Comparison of ENCODE assay signal across 23 cellular contexts in genomic region chr1:74785944-74786343, GRCh38. TPM values are rescaled to one million over a fixed set of nuclear protein-coding genes. Genes with fewer than 3 reads are reported as not detected.
DNase-seq lines count a peak whose midpoint lies in the region; ATAC-seq, FAIRE-seq and TF ChIP-seq lines count a peak whose summit lies in the region.
"Had no signal": no experiment of that assay in that cellular context is flagged by ENCODE, and none has a peak within 500 bp of the region (broad histone marks: within the 10 kb centered on the region; RNA-seq: fewer than 3 reads in every experiment).

No MANE protein-coding gene starts in this region.

- H3K27me3 ChIP-seq in HepG2 (ENCODE audit: control insufficient read depth in 1 of 2, insufficient read depth in 2 of 2, low read length in 2 of 2) (no peaks in the 10 kb centered on the region), right lobe of liver (peaks cover 0 to 7% of the 10 kb centered on the region in 2 donors), IMR-90 (ENCODE audit: control insufficient read depth, insufficient read depth, low read length) (no peaks in the 10 kb centered on the region; the same call in 1 of the 2 replicates)
- H3K27me3 ChIP-seq: BE2C, BLaER1 had no signal

- H3K14ac ChIP-seq in IMR-90 (replicated peaks; ENCODE audit: low read depth, low read length): no peak overlapping the region

- no peaks in the 10 kb centered on the region for H3K9me3 ChIP-seq in HepG2 (ENCODE audit: low read length)
- H3K9me3 ChIP-seq in right lobe of liver: no peaks in the 10 kb centered on the region
- H3K9me3 ChIP-seq in IMR-90 (ENCODE audit: control insufficient read depth, insufficient read depth, low read length): no peaks in the 10 kb centered on the region
- H3K9me3 ChIP-seq: BE2C, BLaER1 had no signal

- no peak overlapping the region for H3K4ac ChIP-seq in IMR-90 (ENCODE audit: low read depth, low read length)

- TF ChIP-seq EP300 in HepG2 (IDR thresholded peaks at IDR 0.05; ENCODE audit: low read depth in 2 of 2, low read length in 2 of 2): no peak
- no peak for TF ChIP-seq EP300 in HepG2 (CRISPR knock-in tag; IDR thresholded peaks at IDR 0.05; ENCODE audit: borderline replicate concordance)

- no peak overlapping the region for H3K27ac Mint-ChIP-seq in activated CD4-positive, alpha-beta T cell treated with anti-CD3 and anti-CD28 coated beads, Interleukin-2, amount 10 ng/mL, durations not matched to agents 24 days and 14 days
- H3K27ac Mint-ChIP-seq: CD14-positive monocyte; CD4-positive, alpha-beta memory T cell; CD4-positive, CD25-positive, alpha-beta regulatory T cell; CD8-positive, alpha-beta memory T cell had no signal

- H4K5ac ChIP-seq in IMR-90 (ENCODE audit: low read depth, low read length): no peak overlapping the region

- POLR2A ChIA-PET in HepG2 (lab: Yijun Ruan, JAX): no interaction called here
- POLR2A ChIA-PET in IMR-90 (lab: Charles Lee; ENCODE audit: unreplicated experiment): no interaction called here

- DNase-seq in HepG2 (ENCODE audit: low spot score): no peak
- no peak for DNase-seq in right lobe of liver
- DNase-seq in IMR-90: no peak
- DNase-seq in activated CD4-positive, alpha-beta T cell treated with anti-CD3 and anti-CD28 coated beads, Interleukin-2, amount 10 ng/mL, durations not matched to agents 24 days and 14 days: no peak
- DNase-seq in DMS153 treated with DMSO at 0.1 percent for 48 hours (lab: John Stamatoyannopoulos, UW; ENCODE audit: unreplicated experiment): no peak
- DNase-seq: ACHN; BE2C; C1 segment of cervical spinal cord; CD4-positive, alpha-beta memory T cell; CD4-positive, CD25-positive, alpha-beta regulatory T cell; CD8-positive, alpha-beta memory T cell; COR-L47; DMS53; DMS79; DND-41; EL; GDM1 had no signal

- H3K79me2 ChIP-seq in HepG2 (ENCODE audit: insufficient read depth, low read length): no peaks in the 10 kb centered on the region

- TF ChIP-seq POLR2A in HepG2 (IDR thresholded peaks at IDR 0.05; ENCODE audit: insufficient read depth in 1 of 2, low read depth in 2 of 2, low read length in 2 of 2) (no peak), right lobe of liver (IDR thresholded peaks at IDR 0.05) (no peak), IMR-90 (IDR thresholded peaks at IDR 0.05; ENCODE audit: low read depth, low read length) (no peak)

- H4K8ac ChIP-seq in IMR-90 (ENCODE audit: low read depth in 2 of 2, low read length in 2 of 2): no peak overlapping the region

- no peak overlapping the region for H2BK5ac ChIP-seq in IMR-90 (ENCODE audit: low read depth, low read length, poor library complexity, severe bottlenecking)

- no peak overlapping the region for H4K91ac ChIP-seq in IMR-90 (ENCODE audit: insufficient read depth, low read depth, low read length)

- dilution Hi-C loops in IMR-90 (cut with HindIII; ENCODE audit: low sequenced_read_pairs, unreplicated experiment): no loop called here

- no peaks in the 10 kb centered on the region for H3K9me1 ChIP-seq in IMR-90 (ENCODE audit: insufficient read depth, low read length)

- H3K4me1 ChIP-seq in HepG2 (ENCODE audit: insufficient read depth, low read length): peaks cover 1% of the 10 kb centered on the region; the same call in 1 of the 2 replicates
- H3K4me1 ChIP-seq in right lobe of liver: no peaks in the 10 kb centered on the region
- no peaks in the 10 kb centered on the region for H3K4me1 ChIP-seq in IMR-90 (ENCODE audit: control insufficient read depth, insufficient read depth, low read length)
- H3K4me1 ChIP-seq: BE2C, BLaER1 had no signal

- no peak overlapping the region for H2AK5ac ChIP-seq in IMR-90 (ENCODE audit: low read depth, low read length)

- no peaks in the 10 kb centered on the region for H3K27me3 Mint-ChIP-seq in activated CD4-positive, alpha-beta T cell treated with anti-CD3 and anti-CD28 coated beads, Interleukin-2, amount 10 ng/mL, durations not matched to agents 24 days and 14 days
- H3K27me3 Mint-ChIP-seq: CD4-positive, CD25-positive, alpha-beta regulatory T cell had no signal

- H3K23ac ChIP-seq in IMR-90 (ENCODE audit: low read depth, low read length): no peak overlapping the region

- in situ Hi-C loops in HepG2 (cut with HindIII; ENCODE audit: extremely low pct_ligation_motif_present, low pct_unique_long_range_greater_than_20kb) (no loop called here), IMR-90 (cut with MboI; ENCODE audit: low sequenced_read_pairs) (no loop called here)

- H2BK15ac ChIP-seq in IMR-90 (ENCODE audit: low read depth, low read length): no peak overlapping the region

- no peak overlapping the region for H3K4me3 Mint-ChIP-seq in activated CD4-positive, alpha-beta T cell treated with anti-CD3 and anti-CD28 coated beads, Interleukin-2, amount 10 ng/mL, durations not matched to agents 24 days and 14 days
- H3K4me3 Mint-ChIP-seq: CD14-positive monocyte; CD4-positive, alpha-beta memory T cell; CD4-positive, CD25-positive, alpha-beta regulatory T cell; CD8-positive, alpha-beta memory T cell had no signal

- CTCF ChIA-PET in HepG2 (lab: Yijun Ruan, JAX; ENCODE audit: low intra/inter-chr PET ratio, low total read pairs) (no interaction called here), IMR-90 (lab: Yijun Ruan, JAX) (interaction anchor here (0.6 to 1.1 kb wide), 2 partner anchors 81 to 138 kb away, joined by 3 read pairs; no protein-coding TSS in a partner anchor)

- no peak overlapping the region for H3K9ac ChIP-seq in HepG2 (ENCODE audit: insufficient read depth, low read depth, low read length)
- no peak overlapping the region for H3K9ac ChIP-seq in IMR-90 (ENCODE audit: low read depth, low read length)
- H3K9ac ChIP-seq: BLaER1 had no signal

- no TSS peak for BruUV-seq in HepG2 (replicated peaks; lab: Mats Ljungman, UMichigan)
- BruUV-seq in IMR-90 (replicated peaks; lab: Mats Ljungman, UMichigan): no TSS peak

- FAIRE-seq in HepG2 (lab: Jason Lieb, UNC): no peak
- FAIRE-seq: GM12878, GM12892, GM18507 had no signal

- H3K36me3 ChIP-seq in HepG2 (replicated peaks in 1 of 2; ENCODE audit: control insufficient read depth in 1 of 2, insufficient read depth in 2 of 2, low read length in 2 of 2): no peaks in the 10 kb centered on the region
- H3K36me3 ChIP-seq in right lobe of liver: no peaks in the 10 kb centered on the region
- H3K36me3 ChIP-seq in IMR-90 (ENCODE audit: control insufficient read depth, insufficient read depth, low read length): no peaks in the 10 kb centered on the region
- H3K36me3 ChIP-seq: BE2C, BLaER1 had no signal

- H3K18ac ChIP-seq in IMR-90 (ENCODE audit: low read depth, low read length): no peak overlapping the region

- H3K27ac ChIP-seq in HepG2 (ENCODE audit: extremely low read length, insufficient read depth, low read length): no peak overlapping the region
- no peak overlapping the region for H3K27ac ChIP-seq in right lobe of liver
- H3K27ac ChIP-seq in IMR-90 (ENCODE audit: insufficient read depth, low read length): no peak overlapping the region
- H3K27ac ChIP-seq: 22Rv1, BLaER1 had no signal

- no peak for ATAC-seq in HepG2
- no peak for ATAC-seq in right lobe of liver
- ATAC-seq in IMR-90 (ENCODE audit: low read depth): no peak
- ATAC-seq: GM12878 had no signal

- no peak overlapping the region for H2AK9ac ChIP-seq in IMR-90 (replicated peaks; ENCODE audit: low read depth, low read length, poor library complexity)

- no peaks in the 10 kb centered on the region for H3K4me1 Mint-ChIP-seq in activated CD4-positive, alpha-beta T cell treated with anti-CD3 and anti-CD28 coated beads, Interleukin-2, amount 10 ng/mL, durations not matched to agents 24 days and 14 days
- H3K4me1 Mint-ChIP-seq: CD14-positive monocyte; CD4-positive, alpha-beta memory T cell; CD4-positive, CD25-positive, alpha-beta regulatory T cell; CD8-positive, alpha-beta memory T cell had no signal

- H2AFZ ChIP-seq in HepG2 (ENCODE audit: low read length) (no peak overlapping the region), IMR-90 (replicated peaks; ENCODE audit: low read length, poor library complexity) (no peak overlapping the region)

- no peak for TF ChIP-seq RAD21 in HepG2 (CRISPR knock-in tag; IDR thresholded peaks at IDR 0.05)
- TF ChIP-seq RAD21 in IMR-90 (IDR thresholded peaks at IDR 0.05; ENCODE audit: low read length): no peak

- H3K36me3 Mint-ChIP-seq in activated CD4-positive, alpha-beta T cell treated with anti-CD3 and anti-CD28 coated beads, Interleukin-2, amount 10 ng/mL, durations not matched to agents 24 days and 14 days (ENCODE audit: low read depth): no peaks in the 10 kb centered on the region
- H3K36me3 Mint-ChIP-seq: CD14-positive monocyte; CD4-positive, alpha-beta memory T cell; CD4-positive, CD25-positive, alpha-beta regulatory T cell; CD8-positive, alpha-beta memory T cell had no signal

- TF ChIP-seq CTCF in HepG2 (CRISPR knock-in tag; IDR thresholded peaks at IDR 0.05) (no peak), right lobe of liver (IDR thresholded peaks at IDR 0.05) (no peak), IMR-90 (conservative IDR thresholded peaks at IDR 0.05; ENCODE audit: low read depth, low read length) (no peak)

- H3K4me3 ChIP-seq in HepG2 (replicated peaks in 1 of 3; ENCODE audit: insufficient read depth in 1 of 3, low read depth in 2 of 3, low read length in 3 of 3) (no peak overlapping the region), right lobe of liver (no peak overlapping the region), IMR-90 (ENCODE audit: insufficient read depth, low read depth, low read length) (no peak overlapping the region)
- H3K4me3 ChIP-seq: BLaER1, GM12878 had no signal

- no peak overlapping the region for H2BK120ac ChIP-seq in IMR-90 (ENCODE audit: low read depth, low read length)

- no peak overlapping the region for H2BK20ac ChIP-seq in IMR-90 (ENCODE audit: low read depth, low read length)

- H4K20me1 ChIP-seq in HepG2 (ENCODE audit: insufficient read depth, low read length) (no peaks in the 10 kb centered on the region), IMR-90 (ENCODE audit: insufficient read depth, low read length) (no peaks in the 10 kb centered on the region)
- H4K20me1 ChIP-seq: BLaER1 had no signal

- H3K79me1 ChIP-seq in IMR-90 (ENCODE audit: low read depth in 1 of 2, low read length in 2 of 2): no peaks in the 10 kb centered on the region

- H3K4me2 ChIP-seq in HepG2 (ENCODE audit: low read depth, low read length) (no peak overlapping the region), IMR-90 (ENCODE audit: low read depth, low read length) (no peak overlapping the region)
- H3K4me2 ChIP-seq: BLaER1 had no signal

- intact Hi-C loops in HepG2 (cut with micrococcal nuclease; ENCODE audit: unreplicated experiment) (no loop called here), right lobe of liver (cut with DNase I) (no loop called here), IMR-90 (cut with micrococcal nuclease) (no loop called here)
- intact Hi-C loops in activated CD4-positive, alpha-beta T cell treated with anti-CD3 and anti-CD28 coated beads, Interleukin-2, amount 10 ng/mL, durations not matched to agents 24 days and 14 days (cut with micrococcal nuclease): no loop called here

- H3K9me3 Mint-ChIP-seq in activated CD4-positive, alpha-beta T cell treated with anti-CD3 and anti-CD28 coated beads, Interleukin-2, amount 10 ng/mL, durations not matched to agents 24 days and 14 days: no peaks in the 10 kb centered on the region

- no peak overlapping the region for H3K56ac ChIP-seq in IMR-90 (ENCODE audit: extremely low read depth, insufficient read depth, low read length)

RNA-seq across cellular contexts. Expression of gene TYW3, which starts 53.0 kb away (rescaled TPM):
- total RNA-seq in HepG2 (2016; rRNA removed; fragmentation: Illumina TruSeq; extraction: Trizol) (45.8 and 77.2 TPM in 2 replicates), right lobe of liver (10 to 100 TPM in 2 of 6 experiments, 1 to 10 TPM in 4; 7.4 to 10.8 (median 8.5) TPM), IMR-90 (2012; rRNA removed) (16.5 and 23.9 TPM in 2 replicates)
- total RNA-seq in HepG2 (2016; cell fraction: cytosol; rRNA removed; fragmentation: Illumina TruSeq; extraction: Trizol; ENCODE audit: low read depth): 20.0 and 24.3 TPM in 2 replicates
- total RNA-seq in HepG2 (2016; cell fraction: insoluble cytoplasmic fraction; rRNA removed; fragmentation: Illumina TruSeq; extraction: Trizol): 48.2 and 77.6 TPM in 2 replicates
- total RNA-seq in HepG2 (2016; cell fraction: membrane; rRNA removed; fragmentation: Illumina TruSeq; extraction: Trizol): 55.2 and 64.7 TPM in 2 replicates
- total RNA-seq in HepG2 (2016; cell fraction: nucleus; rRNA removed; fragmentation: Illumina TruSeq; extraction: Trizol): 23.1 and 25.9 TPM in 2 replicates
- polyA plus RNA-seq in HepG2 (2011; rRNA removed) (11.7 and 17.6 TPM in 2 replicates), IMR-90 (2012; rRNA removed) (8.1 and 9.3 TPM in 2 replicates)
- polyA plus RNA-seq in HepG2 (2011; cell fraction: cytosol; rRNA removed): 7.5 and 11.1 TPM in 2 replicates
- 5.8 and 6.9 TPM in 2 replicates for polyA plus RNA-seq in HepG2 (2011; cell fraction: nucleus; rRNA removed)
- polyA plus RNA-seq in HepG2 (2012): 18.2 and 30.2 TPM in 2 replicates
- polyA plus RNA-seq in HepG2 (2016; cell fraction: cytosol; fragmentation: Illumina TruSeq; extraction: Trizol; ENCODE audit: low read depth): 45.2 and 48.7 TPM in 2 replicates
- polyA plus RNA-seq in HepG2 (2016; cell fraction: insoluble cytoplasmic fraction; fragmentation: Illumina TruSeq; extraction: Trizol; ENCODE audit: low read depth): 88.2 and 89.8 TPM in 2 replicates
- polyA plus RNA-seq in HepG2 (2016; cell fraction: membrane; fragmentation: Illumina TruSeq; extraction: Trizol; ENCODE audit: low read depth): 62.5 and 75.3 TPM in 2 replicates
- polyA plus RNA-seq in HepG2 (2016; cell fraction: nucleus; fragmentation: Illumina TruSeq; extraction: Trizol; ENCODE audit: insufficient read depth, low read depth): 41.1 and 43.4 TPM in 2 replicates
- polyA minus RNA-seq in HepG2 (2011; rRNA and poly(A)+ RNA removed; ENCODE audit: low replicate concordance): 7.4 and 14.2 TPM in 2 replicates
- 8.8 and 10.0 TPM in 2 replicates for polyA minus RNA-seq in HepG2 (2011; cell fraction: cytosol; rRNA and poly(A)+ RNA removed)
- polyA minus RNA-seq in HepG2 (2011; cell fraction: nucleus; rRNA and poly(A)+ RNA removed): 29.8 and 29.9 TPM in 2 replicates
- polyA plus RNA-seq in IMR-90 (2012; cell fraction: cytosol; rRNA removed): 2.2 and 3.2 TPM in 2 replicates
- 1.3 and 7.7 TPM in 2 replicates for polyA plus RNA-seq in IMR-90 (2012; cell fraction: nucleus; rRNA removed; ENCODE audit: low replicate concordance)
- total RNA-seq in activated CD4-positive, alpha-beta T cell treated with anti-CD3 and anti-CD28 coated beads, Interleukin-2, amount 10 ng/mL, durations not matched to agents 24 days and 14 days: 39.8 and 40.0 TPM in 2 replicates

RNA-seq across cellular contexts. Expression of gene CRYZ, which starts 53.1 kb away (rescaled TPM):
- total RNA-seq in HepG2 (2016; rRNA removed; fragmentation: Illumina TruSeq; extraction: Trizol) (115 and 203 TPM in 2 replicates), right lobe of liver (100 to 1,000 TPM; 127 to 177 (median 150) TPM), IMR-90 (2012; rRNA removed) (43.4 and 60.3 TPM in 2 replicates)
- 11.6 and 13.0 TPM in 2 replicates for total RNA-seq in HepG2 (2016; cell fraction: cytosol; rRNA removed; fragmentation: Illumina TruSeq; extraction: Trizol; ENCODE audit: low read depth)
- total RNA-seq in HepG2 (2016; cell fraction: insoluble cytoplasmic fraction; rRNA removed; fragmentation: Illumina TruSeq; extraction: Trizol): 115 and 198 TPM in 2 replicates
- total RNA-seq in HepG2 (2016; cell fraction: membrane; rRNA removed; fragmentation: Illumina TruSeq; extraction: Trizol): 40.3 and 47.4 TPM in 2 replicates
- total RNA-seq in HepG2 (2016; cell fraction: nucleus; rRNA removed; fragmentation: Illumina TruSeq; extraction: Trizol): 55.8 and 62.4 TPM in 2 replicates
- polyA plus RNA-seq in HepG2 (2011; rRNA removed) (149 and 211 TPM in 2 replicates), IMR-90 (2012; rRNA removed) (31.4 and 40.6 TPM in 2 replicates)
- polyA plus RNA-seq in HepG2 (2011; cell fraction: cytosol; rRNA removed): 82.6 and 124 TPM in 2 replicates
- 63.1 and 80.9 TPM in 2 replicates for polyA plus RNA-seq in HepG2 (2011; cell fraction: nucleus; rRNA removed)
- polyA plus RNA-seq in HepG2 (2012): 110 and 119 TPM in 2 replicates
- 11.6 and 11.8 TPM in 2 replicates for polyA plus RNA-seq in HepG2 (2016; cell fraction: cytosol; fragmentation: Illumina TruSeq; extraction: Trizol; ENCODE audit: low read depth)
- polyA plus RNA-seq in HepG2 (2016; cell fraction: insoluble cytoplasmic fraction; fragmentation: Illumina TruSeq; extraction: Trizol; ENCODE audit: low read depth): 192 and 213 TPM in 2 replicates
- 38.2 and 41.7 TPM in 2 replicates for polyA plus RNA-seq in HepG2 (2016; cell fraction: membrane; fragmentation: Illumina TruSeq; extraction: Trizol; ENCODE audit: low read depth)
- 103 and 104 TPM in 2 replicates for polyA plus RNA-seq in HepG2 (2016; cell fraction: nucleus; fragmentation: Illumina TruSeq; extraction: Trizol; ENCODE audit: insufficient read depth, low read depth)
- polyA minus RNA-seq in HepG2 (2011; rRNA and poly(A)+ RNA removed; ENCODE audit: low replicate concordance): 13.3 and 37.8 TPM in 2 replicates
- polyA minus RNA-seq in HepG2 (2011; cell fraction: cytosol; rRNA and poly(A)+ RNA removed): 59.3 and 73.9 TPM in 2 replicates
- 51.9 and 74.7 TPM in 2 replicates for polyA minus RNA-seq in HepG2 (2011; cell fraction: nucleus; rRNA and poly(A)+ RNA removed)
- 7.4 and 9.0 TPM in 2 replicates for polyA plus RNA-seq in IMR-90 (2012; cell fraction: cytosol; rRNA removed)
- polyA plus RNA-seq in IMR-90 (2012; cell fraction: nucleus; rRNA removed; ENCODE audit: low replicate concordance): 3.4 and 35.0 TPM in 2 replicates
- total RNA-seq in activated CD4-positive, alpha-beta T cell treated with anti-CD3 and anti-CD28 coated beads, Interleukin-2, amount 10 ng/mL, durations not matched to agents 24 days and 14 days: 18.6 and 20.0 TPM in 2 replicates
